1 cellular context compared by ENCODE assay signal in genomic region chr6:138403801-138404665, GRCh38.
TF ChIP-seq lines count a peak whose summit lies in the region.

Gene HEBP2, plus strand, starts transcription at chr6:138404223. Its CDS starts 273 bp downstream, at chr6:138404496.

TF ChIP-seq in K562, 482 proteins besides CTCF, POLR2A, EP300 and RAD21 (continued from another document and continues in another):
- TF ChIP-seq, protein P1, sequence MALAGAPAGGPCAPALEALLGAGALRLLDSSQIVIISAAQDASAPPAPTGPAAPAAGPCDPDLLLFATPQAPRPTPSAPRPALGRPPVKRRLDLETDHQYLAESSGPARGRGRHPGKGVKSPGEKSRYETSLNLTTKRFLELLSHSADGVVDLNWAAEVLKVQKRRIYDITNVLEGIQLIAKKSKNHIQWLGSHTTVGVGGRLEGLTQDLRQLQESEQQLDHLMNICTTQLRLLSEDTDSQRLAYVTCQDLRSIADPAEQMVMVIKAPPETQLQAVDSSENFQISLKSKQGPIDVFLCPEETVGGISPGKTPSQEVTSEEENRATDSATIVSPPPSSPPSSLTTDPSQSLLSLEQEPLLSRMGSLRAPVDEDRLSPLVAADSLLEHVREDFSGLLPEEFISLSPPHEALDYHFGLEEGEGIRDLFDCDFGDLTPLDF (CRISPR knock-in tag; IDR thresholded peaks at IDR 0.05): no peak; the same call in 1 of the 2 replicates
- TF ChIP-seq, protein P2, sequence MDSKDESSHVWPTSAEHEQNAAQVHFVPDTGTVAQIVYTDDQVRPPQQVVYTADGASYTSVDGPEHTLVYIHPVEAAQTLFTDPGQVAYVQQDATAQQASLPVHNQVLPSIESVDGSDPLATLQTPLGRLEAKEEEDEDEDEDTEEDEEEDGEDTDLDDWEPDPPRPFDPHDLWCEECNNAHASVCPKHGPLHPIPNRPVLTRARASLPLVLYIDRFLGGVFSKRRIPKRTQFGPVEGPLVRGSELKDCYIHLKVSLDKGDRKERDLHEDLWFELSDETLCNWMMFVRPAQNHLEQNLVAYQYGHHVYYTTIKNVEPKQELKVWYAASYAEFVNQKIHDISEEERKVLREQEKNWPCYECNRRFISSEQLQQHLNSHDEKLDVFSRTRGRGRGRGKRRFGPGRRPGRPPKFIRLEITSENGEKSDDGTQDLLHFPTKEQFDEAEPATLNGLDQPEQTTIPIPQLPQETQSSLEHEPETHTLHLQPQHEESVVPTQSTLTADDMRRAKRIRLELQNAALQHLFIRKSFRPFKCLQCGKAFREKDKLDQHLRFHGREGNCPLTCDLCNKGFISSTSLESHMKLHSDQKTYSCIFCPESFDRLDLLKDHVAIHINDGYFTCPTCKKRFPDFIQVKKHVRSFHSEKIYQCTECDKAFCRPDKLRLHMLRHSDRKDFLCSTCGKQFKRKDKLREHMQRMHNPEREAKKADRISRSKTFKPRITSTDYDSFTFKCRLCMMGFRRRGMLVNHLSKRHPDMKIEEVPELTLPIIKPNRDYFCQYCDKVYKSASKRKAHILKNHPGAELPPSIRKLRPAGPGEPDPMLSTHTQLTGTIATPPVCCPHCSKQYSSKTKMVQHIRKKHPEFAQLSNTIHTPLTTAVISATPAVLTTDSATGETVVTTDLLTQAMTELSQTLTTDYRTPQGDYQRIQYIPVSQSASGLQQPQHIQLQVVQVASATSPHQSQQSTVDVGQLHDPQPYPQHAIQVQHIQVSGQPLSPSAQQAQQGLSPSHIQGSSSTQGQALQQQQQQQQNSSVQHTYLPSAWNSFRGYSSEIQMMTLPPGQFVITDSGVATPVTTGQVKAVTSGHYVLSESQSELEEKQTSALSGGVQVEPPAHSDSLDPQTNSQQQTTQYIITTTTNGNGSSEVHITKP (IDR thresholded peaks at IDR 0.05; ENCODE audit: partially characterized antibody): peak; percentile 43
- TF ChIP-seq BRCA1 (IDR thresholded peaks at IDR 0.05): no peak
- no peak for TF ChIP-seq BRCA1 (CRISPR knock-in tag; IDR thresholded peaks at IDR 0.05)
- no peak for TF ChIP-seq CSDE1 (IDR thresholded peaks at IDR 0.05)
- no peak for TF ChIP-seq ZNF354B (CRISPR knock-in tag; IDR thresholded peaks at IDR 0.05)
- TF ChIP-seq RAD51 (IDR thresholded peaks at IDR 0.05; ENCODE audit: borderline replicate concordance, low read depth): no peak
- TF ChIP-seq ZNF696 (CRISPR knock-in tag; conservative IDR thresholded peaks at IDR 0.05): no peak
- TF ChIP-seq, protein P3, sequence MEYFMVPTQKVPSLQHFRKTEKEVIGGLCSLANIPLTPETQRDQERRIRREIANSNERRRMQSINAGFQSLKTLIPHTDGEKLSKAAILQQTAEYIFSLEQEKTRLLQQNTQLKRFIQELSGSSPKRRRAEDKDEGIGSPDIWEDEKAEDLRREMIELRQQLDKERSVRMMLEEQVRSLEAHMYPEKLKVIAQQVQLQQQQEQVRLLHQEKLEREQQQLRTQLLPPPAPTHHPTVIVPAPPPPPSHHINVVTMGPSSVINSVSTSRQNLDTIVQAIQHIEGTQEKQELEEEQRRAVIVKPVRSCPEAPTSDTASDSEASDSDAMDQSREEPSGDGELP (CRISPR knock-in tag; IDR thresholded peaks at IDR 0.05; ENCODE audit: borderline replicate concordance): peak; percentile 92
- TF ChIP-seq CBX1 (IDR thresholded peaks at IDR 0.05; ENCODE audit: low read depth): no peak; the same call in 1 of the 2 replicates
- no peak for TF ChIP-seq ARHGAP35 (IDR thresholded peaks at IDR 0.05; ENCODE audit: partially characterized antibody)
- TF ChIP-seq ETV1 (tag; conservative IDR thresholded peaks at IDR 0.05; ENCODE audit: low read depth): peak; percentile 58; the same call in 1 of the 2 replicates
- TF ChIP-seq SMC3 (conservative IDR thresholded peaks at IDR 0.05; ENCODE audit: insufficient read depth, low read depth, low read length): peak; percentile 35; the same call in 1 of the 2 replicates
- TF ChIP-seq MECOM (CRISPR knock-in tag; IDR thresholded peaks at IDR 0.05): 0 out of 2 replicates have a peak, but pooled peaks have one; percentile 9
- TF ChIP-seq ID3 (CRISPR knock-in tag; IDR thresholded peaks at IDR 0.05): no peak
- no peak for TF ChIP-seq ID3 (tag; IDR thresholded peaks at IDR 0.05)
- TF ChIP-seq ZNF436 (CRISPR knock-in tag; IDR thresholded peaks at IDR 0.05): no peak
- no peak for TF ChIP-seq MYBL2 (IDR thresholded peaks at IDR 0.05; ENCODE audit: low read depth)
- TF ChIP-seq MYBL2 (CRISPR knock-in tag; IDR thresholded peaks at IDR 0.05; ENCODE audit: borderline replicate concordance): no peak
- peak; percentile 68 for TF ChIP-seq GATAD2A (IDR thresholded peaks at IDR 0.05)
- no peak for TF ChIP-seq ZSCAN29 (IDR thresholded peaks at IDR 0.05)
- TF ChIP-seq, protein P4, sequence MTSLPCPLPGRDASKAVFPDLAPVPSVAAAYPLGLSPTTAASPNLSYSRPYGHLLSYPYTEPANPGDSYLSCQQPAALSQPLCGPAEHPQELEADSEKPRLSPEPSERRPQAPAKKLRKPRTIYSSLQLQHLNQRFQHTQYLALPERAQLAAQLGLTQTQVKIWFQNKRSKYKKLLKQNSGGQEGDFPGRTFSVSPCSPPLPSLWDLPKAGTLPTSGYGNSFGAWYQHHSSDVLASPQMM (CRISPR knock-in tag; IDR thresholded peaks at IDR 0.05): no peak
- peak; percentile 54; the same call in 1 of the 2 replicates for TF ChIP-seq EP400 (IDR thresholded peaks at IDR 0.05)
- TF ChIP-seq, protein P5, sequence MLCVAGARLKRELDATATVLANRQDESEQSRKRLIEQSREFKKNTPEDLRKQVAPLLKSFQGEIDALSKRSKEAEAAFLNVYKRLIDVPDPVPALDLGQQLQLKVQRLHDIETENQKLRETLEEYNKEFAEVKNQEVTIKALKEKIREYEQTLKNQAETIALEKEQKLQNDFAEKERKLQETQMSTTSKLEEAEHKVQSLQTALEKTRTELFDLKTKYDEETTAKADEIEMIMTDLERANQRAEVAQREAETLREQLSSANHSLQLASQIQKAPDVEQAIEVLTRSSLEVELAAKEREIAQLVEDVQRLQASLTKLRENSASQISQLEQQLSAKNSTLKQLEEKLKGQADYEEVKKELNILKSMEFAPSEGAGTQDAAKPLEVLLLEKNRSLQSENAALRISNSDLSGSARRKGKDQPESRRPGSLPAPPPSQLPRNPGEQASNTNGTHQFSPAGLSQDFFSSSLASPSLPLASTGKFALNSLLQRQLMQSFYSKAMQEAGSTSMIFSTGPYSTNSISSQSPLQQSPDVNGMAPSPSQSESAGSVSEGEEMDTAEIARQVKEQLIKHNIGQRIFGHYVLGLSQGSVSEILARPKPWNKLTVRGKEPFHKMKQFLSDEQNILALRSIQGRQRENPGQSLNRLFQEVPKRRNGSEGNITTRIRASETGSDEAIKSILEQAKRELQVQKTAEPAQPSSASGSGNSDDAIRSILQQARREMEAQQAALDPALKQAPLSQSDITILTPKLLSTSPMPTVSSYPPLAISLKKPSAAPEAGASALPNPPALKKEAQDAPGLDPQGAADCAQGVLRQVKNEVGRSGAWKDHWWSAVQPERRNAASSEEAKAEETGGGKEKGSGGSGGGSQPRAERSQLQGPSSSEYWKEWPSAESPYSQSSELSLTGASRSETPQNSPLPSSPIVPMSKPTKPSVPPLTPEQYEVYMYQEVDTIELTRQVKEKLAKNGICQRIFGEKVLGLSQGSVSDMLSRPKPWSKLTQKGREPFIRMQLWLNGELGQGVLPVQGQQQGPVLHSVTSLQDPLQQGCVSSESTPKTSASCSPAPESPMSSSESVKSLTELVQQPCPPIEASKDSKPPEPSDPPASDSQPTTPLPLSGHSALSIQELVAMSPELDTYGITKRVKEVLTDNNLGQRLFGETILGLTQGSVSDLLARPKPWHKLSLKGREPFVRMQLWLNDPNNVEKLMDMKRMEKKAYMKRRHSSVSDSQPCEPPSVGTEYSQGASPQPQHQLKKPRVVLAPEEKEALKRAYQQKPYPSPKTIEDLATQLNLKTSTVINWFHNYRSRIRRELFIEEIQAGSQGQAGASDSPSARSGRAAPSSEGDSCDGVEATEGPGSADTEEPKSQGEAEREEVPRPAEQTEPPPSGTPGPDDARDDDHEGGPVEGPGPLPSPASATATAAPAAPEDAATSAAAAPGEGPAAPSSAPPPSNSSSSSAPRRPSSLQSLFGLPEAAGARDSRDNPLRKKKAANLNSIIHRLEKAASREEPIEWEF (CRISPR knock-in tag; IDR thresholded peaks at IDR 0.05): no peak
- no peak; the same call in 1 of the 2 replicates for TF ChIP-seq ZNF511 (CRISPR knock-in tag; IDR thresholded peaks at IDR 0.05)
- TF ChIP-seq SUPT5H (IDR thresholded peaks at IDR 0.05): peak; percentile 79
- no peak for TF ChIP-seq KLF6 (CRISPR knock-in tag; IDR thresholded peaks at IDR 0.05; ENCODE audit: borderline replicate concordance)
- TF ChIP-seq SAFB2 (IDR thresholded peaks at IDR 0.05; ENCODE audit: borderline replicate concordance, low read depth, low read length, severe bottlenecking): no peak
- TF ChIP-seq STAT6 (CRISPR knock-in tag; IDR thresholded peaks at IDR 0.05): no peak; the same call in 1 of the 2 replicates
- TF ChIP-seq ZNF232 (CRISPR knock-in tag; IDR thresholded peaks at IDR 0.05): 0 out of 2 replicates have a peak, but pooled peaks have one; percentile 21
- TF ChIP-seq NBN (IDR thresholded peaks at IDR 0.05; ENCODE audit: low read depth): no peak
- TF ChIP-seq ZBTB34 (CRISPR knock-in tag; IDR thresholded peaks at IDR 0.05): no peak
- 0 out of 2 replicates have a peak, but pooled peaks have one; percentile 33 for TF ChIP-seq MXI1 (IDR thresholded peaks at IDR 0.05; ENCODE audit: low read depth, low read length)
- TF ChIP-seq USF1 (CRISPR knock-in tag; IDR thresholded peaks at IDR 0.05): no peak
- no peak for TF ChIP-seq ZNF124 (CRISPR knock-in tag; IDR thresholded peaks at IDR 0.05)
- TF ChIP-seq STAT5A (IDR thresholded peaks at IDR 0.05; ENCODE audit: borderline replicate concordance, low read length): no peak
- no peak for TF ChIP-seq ZNF23 (CRISPR knock-in tag; IDR thresholded peaks at IDR 0.05)
- TF ChIP-seq, protein P6, sequence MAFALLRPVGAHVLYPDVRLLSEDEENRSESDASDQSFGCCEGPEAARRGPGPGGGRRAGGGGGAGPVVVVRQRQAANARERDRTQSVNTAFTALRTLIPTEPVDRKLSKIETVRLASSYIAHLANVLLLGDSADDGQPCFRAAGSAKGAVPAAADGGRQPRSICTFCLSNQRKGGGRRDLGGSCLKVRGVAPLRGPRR (CRISPR knock-in tag; IDR thresholded peaks at IDR 0.05): no peak
- TF ChIP-seq, protein P7, sequence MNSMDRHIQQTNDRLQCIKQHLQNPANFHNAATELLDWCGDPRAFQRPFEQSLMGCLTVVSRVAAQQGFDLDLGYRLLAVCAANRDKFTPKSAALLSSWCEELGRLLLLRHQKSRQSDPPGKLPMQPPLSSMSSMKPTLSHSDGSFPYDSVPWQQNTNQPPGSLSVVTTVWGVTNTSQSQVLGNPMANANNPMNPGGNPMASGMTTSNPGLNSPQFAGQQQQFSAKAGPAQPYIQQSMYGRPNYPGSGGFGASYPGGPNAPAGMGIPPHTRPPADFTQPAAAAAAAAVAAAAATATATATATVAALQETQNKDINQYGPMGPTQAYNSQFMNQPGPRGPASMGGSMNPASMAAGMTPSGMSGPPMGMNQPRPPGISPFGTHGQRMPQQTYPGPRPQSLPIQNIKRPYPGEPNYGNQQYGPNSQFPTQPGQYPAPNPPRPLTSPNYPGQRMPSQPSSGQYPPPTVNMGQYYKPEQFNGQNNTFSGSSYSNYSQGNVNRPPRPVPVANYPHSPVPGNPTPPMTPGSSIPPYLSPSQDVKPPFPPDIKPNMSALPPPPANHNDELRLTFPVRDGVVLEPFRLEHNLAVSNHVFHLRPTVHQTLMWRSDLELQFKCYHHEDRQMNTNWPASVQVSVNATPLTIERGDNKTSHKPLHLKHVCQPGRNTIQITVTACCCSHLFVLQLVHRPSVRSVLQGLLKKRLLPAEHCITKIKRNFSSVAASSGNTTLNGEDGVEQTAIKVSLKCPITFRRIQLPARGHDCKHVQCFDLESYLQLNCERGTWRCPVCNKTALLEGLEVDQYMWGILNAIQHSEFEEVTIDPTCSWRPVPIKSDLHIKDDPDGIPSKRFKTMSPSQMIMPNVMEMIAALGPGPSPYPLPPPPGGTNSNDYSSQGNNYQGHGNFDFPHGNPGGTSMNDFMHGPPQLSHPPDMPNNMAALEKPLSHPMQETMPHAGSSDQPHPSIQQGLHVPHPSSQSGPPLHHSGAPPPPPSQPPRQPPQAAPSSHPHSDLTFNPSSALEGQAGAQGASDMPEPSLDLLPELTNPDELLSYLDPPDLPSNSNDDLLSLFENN (IDR thresholded peaks at IDR 0.05; ENCODE audit: low read depth in 2 of 2, low read length in 2 of 2): peak in 1 of 2 experiments; percentile 62; a peak in 1 of 4 replicates
